ENCODE assay signal across 8 cellular contexts in the genomic region with DNA sequence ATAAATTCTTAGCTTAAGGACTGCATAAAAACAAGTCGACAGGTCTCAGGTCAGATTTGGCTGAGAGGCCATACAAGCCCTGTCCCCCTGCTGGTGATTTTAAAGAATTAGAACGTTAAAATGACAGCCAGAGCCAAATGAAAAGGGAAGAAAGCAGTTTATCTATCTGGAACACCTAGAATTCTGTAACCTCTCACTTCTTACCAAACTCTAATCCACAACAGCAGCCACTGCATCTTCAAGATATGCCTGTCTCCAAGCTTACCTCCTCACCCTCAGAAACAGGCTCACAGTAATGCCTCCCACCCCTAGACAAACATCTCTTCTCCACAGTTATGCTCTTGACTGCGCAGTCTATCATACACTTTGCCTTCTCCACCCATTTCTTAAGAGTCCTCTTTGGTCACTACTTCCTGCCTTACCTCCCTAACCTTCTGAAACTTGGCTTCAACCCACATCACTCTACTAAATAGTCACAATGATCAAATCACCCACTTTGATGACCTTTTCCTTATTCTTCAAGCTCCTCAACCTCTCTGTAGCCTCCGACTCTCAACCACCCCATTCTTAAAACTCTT. TPM values are rescaled to one million over a fixed set of nuclear protein-coding genes. Genes with fewer than 3 reads are reported as not detected.
DNase-seq lines count a peak whose midpoint lies in the region; ATAC-seq and TF ChIP-seq lines count a peak whose summit lies in the region.

No MANE protein-coding gene starts in this region.

- H3K4me2 ChIP-seq in osteoblast (ENCODE audit: insufficient read depth, low read length): no peak overlapping the region

- H3K79me2 ChIP-seq in osteoblast (ENCODE audit: insufficient read depth, low read length): peaks cover 93% of the 10 kb centered on the region

- H2AFZ ChIP-seq in osteoblast (ENCODE audit: low read length): no peak overlapping the region

- no peaks in the 10 kb centered on the region for H3K9me3 ChIP-seq in osteoblast (ENCODE audit: low read depth, low read length)

- H3K27me3 Mint-ChIP-seq in activated naive CD4-positive, alpha-beta T cell treated with anti-CD3 and anti-CD28 coated beads, Interleukin-2, amount 10 ng/mL, durations not matched to agents 7 days and 5 days: no peaks in the 10 kb centered on the region

- no peaks in the 10 kb centered on the region for H3K27me3 ChIP-seq in osteoblast (ENCODE audit: insufficient read depth, low read length)

- ATAC-seq in HG02798 (IDR thresholded peaks at IDR 0.05; ENCODE audit: poor library complexity, unreplicated experiment): no peak
- no peak for ATAC-seq in HG03135 (IDR thresholded peaks at IDR 0.05; ENCODE audit: unreplicated experiment)

- in situ Hi-C loops in GM13976 (cut with MboI; ENCODE audit: low sequenced_read_pairs, unreplicated experiment): no loop called here

- peak; percentile 51 for DNase-seq in AG08395 (ENCODE audit: low spot score)
- peak; percentile 64 for DNase-seq in GM13976 (ENCODE audit: low spot score)
- DNase-seq in OCI-M1 (lab: John Stamatoyannopoulos, UW): peak; percentile 96
- no peak for DNase-seq in coronary artery (ENCODE audit: low spot score)
- DNase-seq in osteoblast (ENCODE audit: insufficient read length, low spot score, missing footprints): peak; percentile 79
- DNase-seq in activated naive CD4-positive, alpha-beta T cell treated with anti-CD3 and anti-CD28 coated beads, Interleukin-2, amount 10 ng/mL, durations not matched to agents 7 days and 5 days: no peak

- peak; percentile 20 for TF ChIP-seq CTCF in GM13976 (IDR thresholded peaks at IDR 0.05; ENCODE audit: borderline replicate concordance, control extremely low read depth, extremely low read depth, insufficient read depth, missing control alignments)
- TF ChIP-seq CTCF in coronary artery (IDR thresholded peaks at IDR 0.05): no peak
- TF ChIP-seq CTCF in osteoblast (IDR thresholded peaks at IDR 0.05; ENCODE audit: extremely low read depth, low read depth, low read length): peak; percentile 61

- H4K20me1 ChIP-seq in osteoblast (ENCODE audit: insufficient read depth, low read length): peaks cover 38% of the 10 kb centered on the region

- H3K27ac ChIP-seq in coronary artery (peak overlapping the region; percentile 5 to 78), osteoblast (ENCODE audit: low read depth, low read length) (no peak overlapping the region)

- H3K9me3 Mint-ChIP-seq in activated naive CD4-positive, alpha-beta T cell treated with anti-CD3 and anti-CD28 coated beads, Interleukin-2, amount 10 ng/mL, durations not matched to agents 7 days and 5 days: no peaks in the 10 kb centered on the region

- peaks cover 25% of the 10 kb centered on the region for H3K4me1 Mint-ChIP-seq in activated naive CD4-positive, alpha-beta T cell treated with anti-CD3 and anti-CD28 coated beads, Interleukin-2, amount 10 ng/mL, durations not matched to agents 7 days and 5 days

- no peak overlapping the region for H3K27ac Mint-ChIP-seq in activated naive CD4-positive, alpha-beta T cell treated with anti-CD3 and anti-CD28 coated beads, Interleukin-2, amount 10 ng/mL, durations not matched to agents 7 days and 5 days

- CTCF ChIA-PET in activated naive CD4-positive, alpha-beta T cell treated with anti-CD3 and anti-CD28 coated beads, Interleukin-2, amount 10 ng/mL, durations not matched to agents 7 days and 5 days (lab: Charles Lee): interaction anchor here (0.7 to 2.3 kb wide), 10 partner anchors 8 to 163 kb away, joined by 3 to 19 read pairs (median 6); partner anchors contain the start of gene ANKFY1

- no peaks in the 10 kb centered on the region for H3K36me3 ChIP-seq in osteoblast (ENCODE audit: insufficient read depth, low read length)

- no peak overlapping the region for H3K4me3 Mint-ChIP-seq in activated naive CD4-positive, alpha-beta T cell treated with anti-CD3 and anti-CD28 coated beads, Interleukin-2, amount 10 ng/mL, durations not matched to agents 7 days and 5 days

- peaks cover 10% of the 10 kb centered on the region for H3K36me3 Mint-ChIP-seq in activated naive CD4-positive, alpha-beta T cell treated with anti-CD3 and anti-CD28 coated beads, Interleukin-2, amount 10 ng/mL, durations not matched to agents 7 days and 5 days

- H3K4me1 ChIP-seq in osteoblast (ENCODE audit: insufficient read depth, low read length): no peaks in the 10 kb centered on the region

- H3K4me3 ChIP-seq in coronary artery (peak overlapping the region; percentile 12), osteoblast (ENCODE audit: insufficient read depth, low read length) (no peak overlapping the region)

RNA-seq across cellular contexts. Expression of gene ANKFY1, which starts 14.2 kb away (rescaled TPM):
- 44.2 and 44.9 TPM in 2 replicates for total RNA-seq in osteoblast

Comparison
In these comparisons a context has a peak if more than half of its experiments do, and no peak if none do; other contexts are left out.
1. DNase-seq: peak in AG08395 (single experiment), GM13976 (single experiment), OCI-M1 (single experiment) and osteoblast (single experiment); none in coronary artery (single experiment) and activated naive CD4-positive, alpha-beta T cell treated with anti-CD3 and anti-CD28 coated beads, Interleukin-2, amount 10 ng/mL, durations not matched to agents 7 days and 5 days (single experiment).